ENCODE assay signal across 2 cellular contexts in the genomic region with DNA sequence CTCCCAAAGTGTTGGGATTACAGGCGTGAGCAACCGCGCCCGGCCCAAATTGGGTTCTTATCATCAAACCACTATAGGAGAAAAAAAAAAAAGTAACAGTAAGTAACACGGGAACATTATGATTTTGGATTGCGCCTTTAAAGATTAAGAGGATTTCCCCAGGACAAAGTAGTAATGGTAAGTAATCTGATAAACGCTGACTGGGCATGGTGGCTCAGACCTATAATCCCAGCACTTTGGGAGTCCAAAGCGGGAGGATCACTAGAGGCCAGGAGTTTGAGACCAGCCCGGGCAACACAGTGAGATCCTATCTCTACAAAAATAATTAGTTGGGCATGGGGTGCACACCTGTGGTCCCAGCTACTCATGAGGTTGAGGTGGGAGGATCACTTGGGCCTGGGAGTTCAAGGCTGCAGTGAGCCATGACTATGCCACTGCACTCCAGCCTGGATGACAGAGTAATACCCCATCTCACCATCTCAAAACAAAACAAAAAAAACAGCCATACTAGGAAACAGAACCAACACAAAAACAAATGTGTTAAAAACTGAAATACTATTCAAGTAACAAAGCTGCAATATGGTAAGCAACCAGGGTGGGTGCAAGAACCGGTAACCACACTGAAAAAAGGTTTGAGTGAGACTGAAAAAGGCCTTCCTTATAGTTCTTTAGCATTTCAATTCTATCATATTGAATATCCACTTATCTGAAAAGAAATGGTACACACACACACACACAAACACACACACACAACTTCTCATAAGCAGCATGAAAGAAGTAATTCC.
A peak's percentile ranks its signal among the peaks of the same experiment; 100 is the strongest.
TF ChIP-seq lines count a peak whose summit lies in the region.

No MANE protein-coding gene starts in this region.

TF ChIP-seq in IMR-90, 13 proteins besides CTCF, POLR2A, EP300 and RAD21:
- peak; percentile 48; the same call in 1 of the 2 replicates for TF ChIP-seq MAFK (IDR thresholded peaks at IDR 0.05; ENCODE audit: low read depth, low read length)
- TF ChIP-seq, protein P1, sequence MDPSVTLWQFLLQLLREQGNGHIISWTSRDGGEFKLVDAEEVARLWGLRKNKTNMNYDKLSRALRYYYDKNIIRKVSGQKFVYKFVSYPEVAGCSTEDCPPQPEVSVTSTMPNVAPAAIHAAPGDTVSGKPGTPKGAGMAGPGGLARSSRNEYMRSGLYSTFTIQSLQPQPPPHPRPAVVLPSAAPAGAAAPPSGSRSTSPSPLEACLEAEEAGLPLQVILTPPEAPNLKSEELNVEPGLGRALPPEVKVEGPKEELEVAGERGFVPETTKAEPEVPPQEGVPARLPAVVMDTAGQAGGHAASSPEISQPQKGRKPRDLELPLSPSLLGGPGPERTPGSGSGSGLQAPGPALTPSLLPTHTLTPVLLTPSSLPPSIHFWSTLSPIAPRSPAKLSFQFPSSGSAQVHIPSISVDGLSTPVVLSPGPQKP (IDR thresholded peaks at IDR 0.05; ENCODE audit: borderline replicate concordance, low read depth, low read length): no peak
TF ChIP-seq in IMR-90: peak in this region for 1.

TF ChIP-seq in K562, 482 proteins besides CTCF, POLR2A, EP300 and RAD21:
- no peak for TF ChIP-seq NR2F6 (CRISPR knock-in tag; IDR thresholded peaks at IDR 0.05)
- no peak for TF ChIP-seq SMARCE1 (IDR thresholded peaks at IDR 0.05)
- TF ChIP-seq SOX6 (IDR thresholded peaks at IDR 0.05): no peak
- TF ChIP-seq, protein P2, sequence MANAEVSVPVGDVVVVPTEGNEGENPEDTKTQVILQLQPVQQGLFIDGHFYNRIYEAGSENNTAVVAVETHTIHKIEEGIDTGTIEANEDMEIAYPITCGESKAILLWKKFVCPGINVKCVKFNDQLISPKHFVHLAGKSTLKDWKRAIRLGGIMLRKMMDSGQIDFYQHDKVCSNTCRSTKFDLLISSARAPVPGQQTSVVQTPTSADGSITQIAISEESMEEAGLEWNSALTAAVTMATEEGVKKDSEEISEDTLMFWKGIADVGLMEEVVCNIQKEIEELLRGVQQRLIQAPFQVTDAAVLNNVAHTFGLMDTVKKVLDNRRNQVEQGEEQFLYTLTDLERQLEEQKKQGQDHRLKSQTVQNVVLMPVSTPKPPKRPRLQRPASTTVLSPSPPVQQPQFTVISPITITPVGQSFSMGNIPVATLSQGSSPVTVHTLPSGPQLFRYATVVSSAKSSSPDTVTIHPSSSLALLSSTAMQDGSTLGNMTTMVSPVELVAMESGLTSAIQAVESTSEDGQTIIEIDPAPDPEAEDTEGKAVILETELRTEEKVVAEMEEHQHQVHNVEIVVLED (CRISPR knock-in tag; IDR thresholded peaks at IDR 0.05): no peak
- TF ChIP-seq C11orf30 (IDR thresholded peaks at IDR 0.05; ENCODE audit: low read depth): peak; percentile 60
- no peak for TF ChIP-seq ZNF583 (CRISPR knock-in tag; IDR thresholded peaks at IDR 0.05)
- no peak for TF ChIP-seq RBBP5 (IDR thresholded peaks at IDR 0.05; ENCODE audit: borderline replicate concordance, insufficient read depth, low read length, poor library complexity, severe bottlenecking)
- TF ChIP-seq ZNF316 (IDR thresholded peaks at IDR 0.05): peak; percentile 68
- TF ChIP-seq SIX5 (IDR thresholded peaks at IDR 0.05; ENCODE audit: borderline replicate concordance in 1 of 2, insufficient read depth in 1 of 2, low read depth in 1 of 2, low read length in 2 of 2): no peak
- no peak for TF ChIP-seq ZNF584 (CRISPR knock-in tag; IDR thresholded peaks at IDR 0.05; ENCODE audit: low read depth)
- no peak for TF ChIP-seq NFXL1 (CRISPR knock-in tag; IDR thresholded peaks at IDR 0.05)
- peak; percentile 38; the same call in 1 of the 2 replicates for TF ChIP-seq MAFF (IDR thresholded peaks at IDR 0.05; ENCODE audit: low read length)
- TF ChIP-seq NR2C2 (CRISPR knock-in tag; IDR thresholded peaks at IDR 0.05): no peak
- TF ChIP-seq NR2C2 (tag; IDR thresholded peaks at IDR 0.05): no peak
- peak; percentile 18; the same call in 1 of the 2 replicates for TF ChIP-seq MAFG (tag; conservative IDR thresholded peaks at IDR 0.05)
- peak; percentile 35; the same call in 1 of the 2 replicates for TF ChIP-seq MAFK (IDR thresholded peaks at IDR 0.05; ENCODE audit: low read length)
- TF ChIP-seq ZNF431 (CRISPR knock-in tag; IDR thresholded peaks at IDR 0.05): no peak
